Comparison of ENCODE assay signal across 7 cellular contexts in the genomic region with DNA sequence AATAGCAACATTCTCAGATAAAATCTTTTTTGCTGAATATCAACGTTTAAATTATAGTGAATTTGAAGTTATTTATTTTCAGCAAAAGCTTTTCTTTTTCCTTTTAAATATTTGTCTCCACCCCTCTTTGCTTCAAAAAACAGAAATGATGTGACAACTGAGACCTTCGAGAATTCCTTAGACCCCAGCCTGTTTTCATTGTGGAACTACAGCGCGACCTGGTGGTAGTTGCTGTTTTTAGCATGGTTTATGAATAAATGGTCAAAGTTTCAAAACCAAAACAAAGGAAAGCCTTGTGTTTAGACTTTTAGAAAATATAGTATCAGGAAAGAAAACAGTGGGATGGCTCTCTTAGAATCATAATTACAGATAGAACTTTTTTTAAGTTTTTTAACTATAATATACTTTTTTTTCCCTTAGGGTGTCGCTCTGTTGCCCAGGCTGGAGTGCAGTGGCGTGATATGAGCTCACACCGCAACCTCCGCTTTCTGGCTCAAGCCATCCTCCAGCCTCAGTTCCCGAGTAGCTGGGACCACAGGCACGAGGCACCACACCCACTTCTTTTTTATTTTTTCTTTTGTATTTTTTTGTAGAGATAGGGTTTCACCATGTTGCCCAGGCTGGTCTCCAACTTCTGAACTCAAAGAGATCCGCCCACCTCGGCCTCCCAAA. TPM values are rescaled to one million over a fixed set of nuclear protein-coding genes. Genes with fewer than 3 reads are reported as not detected.
DNase-seq lines count a peak whose midpoint lies in the region; ATAC-seq and TF ChIP-seq lines count a peak whose summit lies in the region.

No MANE protein-coding gene starts in this region.

- H3K4me3 ChIP-seq in GM12864 (ENCODE audit: low read depth, low read length) (no peak overlapping the region), fibroblast of pulmonary artery (replicated peaks; ENCODE audit: low read depth, low read length) (no peak overlapping the region), aorta (ENCODE audit: low read length in 2 of 2) (no peak overlapping the region)

- no peaks in the 10 kb centered on the region for H3K36me3 ChIP-seq in aorta (ENCODE audit: control insufficient read depth in 1 of 2, insufficient read depth in 2 of 2, low read length in 1 of 2)

- DNase-seq in GM12864 (ENCODE audit: low read depth), result peak; percentile 34
- DNase-seq in NCI-H460 (ENCODE audit: extremely low read depth, low read depth), result peak; percentile 36
- DNase-seq in activated CD8-positive, alpha-beta memory T cell treated with anti-CD3 and anti-CD28 coated beads, Interleukin-2, amount 50 U/mL, for 48 hours, result peak; percentile 71
- DNase-seq in fibroblast of pulmonary artery (ENCODE audit: low read depth), result peak; percentile 87
- peak; percentile 28 for DNase-seq in occipital lobe (lab: John Stamatoyannopoulos, UW)
- DNase-seq in aorta, result peak; percentile 53 to 84

- 39 to 40% methylated on average over 12 of the region's 12 CpGs for WGBS in aorta, 2 donors

- H3K9me3 ChIP-seq in aorta (ENCODE audit: control insufficient read depth, low read length), result no peaks in the 10 kb centered on the region

- TF ChIP-seq CTCF in GM12864 (IDR thresholded peaks at IDR 0.05; ENCODE audit: low read depth, low read length, missing control alignments) (peak; percentile 64), fibroblast of pulmonary artery (IDR thresholded peaks at IDR 0.05; ENCODE audit: low read length, missing control alignments) (peak; percentile 76)

- H3K27me3 ChIP-seq in aorta (ENCODE audit: control insufficient read depth in 1 of 2, insufficient read depth in 2 of 2, low read length in 1 of 2), result no peaks in the 10 kb centered on the region

- ATAC-seq in HG02798 (IDR thresholded peaks at IDR 0.05; ENCODE audit: poor library complexity, unreplicated experiment) (peak; percentile 58), aorta (ENCODE audit: low FRiP score) (peak; percentile 79)

- no peak overlapping the region for H3K27ac ChIP-seq in aorta (ENCODE audit: low read depth in 1 of 2, low read length in 2 of 2)

- no peaks in the 10 kb centered on the region for H3K4me1 ChIP-seq in aorta (ENCODE audit: control insufficient read depth in 1 of 2, insufficient read depth in 2 of 2, low read length in 2 of 2)

- intact Hi-C loops in aorta (cut with DNase I), result loop anchor here (2.0 to 5.0 kb wide), 4 partner anchors 430 to 573 kb away; no protein-coding TSS in a partner anchor

RNA-seq across cellular contexts. Expression of a gene that starts 26.8 kb away (rescaled TPM):
- total RNA-seq in NCI-H460 (2014; rRNA removed; shearing (Covaris generic)), result 23.6 and 23.7 TPM in 2 replicates
- 8.3 and 9.3 TPM in 2 replicates for polyA plus RNA-seq in NCI-H460 (2014; cell fraction: nucleus; rRNA removed)
- 57.2 TPM for total RNA-seq in occipital lobe
- 10 to 100 TPM; 23.1 to 23.5 TPM for total RNA-seq in aorta
- polyA plus RNA-seq in aorta, result 10 to 100 TPM; 10.6 to 15.6 TPM

Comparison
In these comparisons a context has a peak if more than half of its experiments do, and no peak if none do; other contexts are left out.
1. DNase-seq: peak in every context shown above with its lines; median percentile 87 in fibroblast of pulmonary artery; 71 in activated CD8-positive, alpha-beta memory T cell treated with anti-CD3 and anti-CD28 coated beads, Interleukin-2, amount 50 U/mL, for 48 hours; 68 in aorta; 36 in NCI-H460; 34 in GM12864; 28 in occipital lobe.